In the genomic region with DNA sequence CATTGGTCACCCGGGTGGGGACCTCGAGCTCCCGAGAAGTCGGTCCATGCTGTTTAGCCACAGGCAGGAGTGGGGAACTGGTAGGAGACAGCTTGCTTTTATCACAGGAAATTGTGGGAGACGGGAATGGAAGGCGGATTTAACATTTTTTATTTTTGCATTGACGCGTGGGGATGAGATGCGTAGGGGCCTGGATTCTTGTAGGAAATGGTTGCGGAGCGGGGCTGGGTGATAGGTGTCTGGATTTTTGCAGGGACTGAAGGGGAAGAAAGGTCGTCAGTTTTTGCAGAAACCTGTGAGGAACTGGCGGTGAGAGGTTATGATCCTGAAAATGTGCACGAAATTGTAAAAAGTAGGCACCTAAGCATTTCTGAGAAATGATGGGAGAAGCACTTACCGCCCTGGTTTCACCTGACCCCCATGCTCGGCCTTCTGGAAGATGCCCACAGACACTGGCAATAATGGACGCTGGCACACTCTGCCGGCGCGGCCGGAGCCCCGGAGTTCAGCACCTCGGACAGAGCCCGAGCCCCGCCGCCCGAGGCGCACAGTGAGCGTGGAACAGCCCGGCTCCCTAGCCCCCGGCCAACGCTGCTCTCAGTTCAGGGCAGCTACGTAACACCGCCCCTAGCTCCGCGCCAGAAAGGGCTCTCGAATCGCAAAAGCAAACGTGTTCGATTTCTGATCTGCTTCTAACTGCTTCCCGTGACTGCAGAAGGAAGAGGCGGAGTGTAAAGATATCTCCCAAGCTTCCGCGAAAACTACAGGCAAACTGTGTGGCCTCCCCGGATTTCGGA, we compare ENCODE assay signal across 10 cellular contexts. TPM values are rescaled to one million over a fixed set of nuclear protein-coding genes. Genes with fewer than 3 reads are reported as not detected.
DNase-seq lines count a peak whose midpoint lies in the region; ATAC-seq and TF ChIP-seq lines count a peak whose summit lies in the region.
"Had no signal": no experiment of that assay in that cellular context is flagged by ENCODE, and none has a peak within 500 bp of the region (broad histone marks: within the 10 kb centered on the region; RNA-seq: fewer than 3 reads in every experiment).

No MANE protein-coding gene starts in this region.

- POLR2A ChIA-PET in activated CD4-positive, alpha-beta T cell treated with anti-CD3 and anti-CD28 coated beads, Interleukin-2, amount 10 ng/mL, durations not matched to agents 7 days and 5 days (lab: Charles Lee): no interaction called here

- H3K9ac ChIP-seq in colonic mucosa (ENCODE audit: low read depth in 2 of 2, low read length in 2 of 2): no peak overlapping the region

- no peak overlapping the region for H3K4me3 ChIP-seq in fibroblast of pulmonary artery (replicated peaks; ENCODE audit: low read depth, low read length)
- H3K4me3 ChIP-seq in colonic mucosa: no peak overlapping the region

- H3K9me3 ChIP-seq in colonic mucosa: no peaks in the 10 kb centered on the region

- no peaks in the 10 kb centered on the region for H3K9me3 Mint-ChIP-seq in activated CD4-positive, alpha-beta T cell treated with anti-CD3 and anti-CD28 coated beads, Interleukin-2, amount 10 ng/mL, durations not matched to agents 7 days and 5 days
- no peaks in the 10 kb centered on the region for H3K9me3 Mint-ChIP-seq in osteocyte (ENCODE audit: unreplicated experiment)

- no peaks in the 10 kb centered on the region for H3K36me3 ChIP-seq in colonic mucosa

- TF ChIP-seq CTCF in fibroblast of pulmonary artery (IDR thresholded peaks at IDR 0.05; ENCODE audit: low read length, missing control alignments): no peak
- no peak for TF ChIP-seq CTCF in colonic mucosa (IDR thresholded peaks at IDR 0.05)
- no peak for TF ChIP-seq CTCF in osteocyte (IDR thresholded peaks at IDR 0.05)

- no peak overlapping the region for H3K4me3 Mint-ChIP-seq in activated CD4-positive, alpha-beta T cell treated with anti-CD3 and anti-CD28 coated beads, Interleukin-2, amount 10 ng/mL, durations not matched to agents 7 days and 5 days
- no peak overlapping the region for H3K4me3 Mint-ChIP-seq in osteocyte (ENCODE audit: unreplicated experiment)
- H3K4me3 Mint-ChIP-seq: T-cell had no signal

- peaks cover 65% of the 10 kb centered on the region for H3K27me3 Mint-ChIP-seq in activated CD4-positive, alpha-beta T cell treated with anti-CD3 and anti-CD28 coated beads, Interleukin-2, amount 10 ng/mL, durations not matched to agents 7 days and 5 days
- H3K27me3 Mint-ChIP-seq in osteocyte (ENCODE audit: unreplicated experiment): peaks cover 66% of the 10 kb centered on the region

- peak; percentile 26 for DNase-seq in activated naive CD4-positive, alpha-beta T cell treated with Interleukin-2 at 50 U/mL for 16 hours
- no peak for DNase-seq in activated naive CD4-positive, alpha-beta T cell (lab: John Stamatoyannopoulos, UW)
- DNase-seq in activated CD4-positive, alpha-beta T cell treated with anti-CD3 and anti-CD28 coated beads, Interleukin-2, amount 10 ng/mL, durations not matched to agents 7 days and 5 days: peak; percentile 39
- DNase-seq in fibroblast of pulmonary artery (ENCODE audit: low read depth) (peak; percentile 47), nucleus accumbens (lab: John Stamatoyannopoulos, UW) (peak in 36 of 56 donors; percentile 2 to 72 (median 36)), colonic mucosa (no peak), osteocyte (ENCODE audit: extremely low spot score, unreplicated experiment) (no peak)

- H3K4me1 ChIP-seq in colonic mucosa: no peaks in the 10 kb centered on the region

- no peak overlapping the region for H3K27ac ChIP-seq in colonic mucosa

- CTCF ChIA-PET in activated CD4-positive, alpha-beta T cell treated with anti-CD3 and anti-CD28 coated beads, Interleukin-2, amount 10 ng/mL, durations not matched to agents 7 days and 5 days (lab: Charles Lee): no interaction called here

- H3K27me3 ChIP-seq in colonic mucosa: peaks cover 15% of the 10 kb centered on the region

- ATAC-seq in HG03280 (IDR thresholded peaks at IDR 0.05; ENCODE audit: unreplicated experiment): no peak
- ATAC-seq: T-cell had no signal

- intact Hi-C loops in colonic mucosa (cut with DNase I): no loop called here

- H3K4me1 Mint-ChIP-seq in activated CD4-positive, alpha-beta T cell treated with anti-CD3 and anti-CD28 coated beads, Interleukin-2, amount 10 ng/mL, durations not matched to agents 7 days and 5 days: no peaks in the 10 kb centered on the region
- peaks cover 1% of the 10 kb centered on the region for H3K4me1 Mint-ChIP-seq in osteocyte (ENCODE audit: unreplicated experiment)
- H3K4me1 Mint-ChIP-seq: CD8-positive, alpha-beta memory T cell had no signal

- no peaks in the 10 kb centered on the region for H3K36me3 Mint-ChIP-seq in activated CD4-positive, alpha-beta T cell treated with anti-CD3 and anti-CD28 coated beads, Interleukin-2, amount 10 ng/mL, durations not matched to agents 7 days and 5 days (ENCODE audit: low read depth)
- H3K36me3 Mint-ChIP-seq in osteocyte (ENCODE audit: unreplicated experiment): peaks cover 2% of the 10 kb centered on the region
- H3K36me3 Mint-ChIP-seq: T-cell had no signal

- peak overlapping the region; percentile 34 for H3K27ac Mint-ChIP-seq in activated CD4-positive, alpha-beta T cell treated with anti-CD3 and anti-CD28 coated beads, Interleukin-2, amount 10 ng/mL, durations not matched to agents 7 days and 5 days
- no peak overlapping the region for H3K27ac Mint-ChIP-seq in osteocyte (ENCODE audit: unreplicated experiment)
- H3K27ac Mint-ChIP-seq: CD8-positive, alpha-beta memory T cell had no signal

RNA-seq across cellular contexts. Expression of a gene that starts 0.9 kb away (rescaled TPM):
- not detected for total RNA-seq in activated CD4-positive, alpha-beta T cell treated with anti-CD3 and anti-CD28 coated beads, Interleukin-2, amount 10 ng/mL, durations not matched to agents 7 days and 5 days
- total RNA-seq in colonic mucosa (not detected), osteocyte (0.08 TPM in 1 of 2 replicates, not detected in the other)
- total RNA-seq: CD8-positive, alpha-beta memory T cell; T-cell had no signal

RNA-seq across cellular contexts. Expression of a gene that starts 27.5 kb away (rescaled TPM):
- total RNA-seq in activated CD4-positive, alpha-beta T cell treated with anti-CD3 and anti-CD28 coated beads, Interleukin-2, amount 10 ng/mL, durations not matched to agents 7 days and 5 days: 10 to 100 TPM; 32.4 to 33.7 TPM
- total RNA-seq in colonic mucosa (10 to 100 TPM; 84.7 to 96.0 TPM), osteocyte (102 and 120 TPM in 2 replicates)

Comparison
In these comparisons a context has a peak if more than half of its experiments do, and no peak if none do; other contexts are left out.
1. DNase-seq: peak in activated naive CD4-positive, alpha-beta T cell treated with Interleukin-2 at 50 U/mL for 16 hours (single experiment), activated CD4-positive, alpha-beta T cell treated with anti-CD3 and anti-CD28 coated beads, Interleukin-2, amount 10 ng/mL, durations not matched to agents 7 days and 5 days (single experiment), fibroblast of pulmonary artery (single experiment) and nucleus accumbens (36 of 56); none in activated naive CD4-positive, alpha-beta T cell (0 of 4), colonic mucosa (single experiment) and osteocyte (single experiment).